In the genomic region with DNA sequence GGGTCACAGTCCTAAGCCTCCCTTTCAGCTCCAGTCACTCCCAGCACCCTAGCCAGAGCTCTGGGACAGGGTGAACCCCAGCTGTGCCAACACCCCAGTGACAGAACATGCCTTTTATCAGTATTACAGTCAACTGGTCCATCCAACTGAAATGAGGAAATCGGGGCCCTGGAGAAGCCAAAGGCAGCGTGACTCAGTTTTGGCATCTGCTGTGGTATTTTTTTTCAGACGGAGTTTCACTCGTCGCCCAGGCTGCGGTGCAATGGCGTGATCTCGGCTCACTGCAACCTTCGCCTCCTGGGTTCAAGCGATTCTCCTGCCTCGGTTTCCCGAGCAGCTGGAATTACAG, we compare ENCODE assay signal across 17 cellular contexts. TPM values are rescaled to one million over a fixed set of nuclear protein-coding genes. Genes with fewer than 3 reads are reported as not detected.
DNase-seq lines count a peak whose midpoint lies in the region; ATAC-seq and TF ChIP-seq lines count a peak whose summit lies in the region.
"Had no signal": no experiment of that assay in that cellular context is flagged by ENCODE, and none has a peak within 500 bp of the region (broad histone marks: within the 10 kb centered on the region; RNA-seq: fewer than 3 reads in every experiment).

No MANE protein-coding gene starts in this region.

- peaks cover 20% of the 10 kb centered on the region for H3K36me3 Mint-ChIP-seq in activated naive CD8-positive, alpha-beta T cell treated with anti-CD3 and anti-CD28 coated beads for 36 hours
- peaks cover 47% of the 10 kb centered on the region for H3K36me3 Mint-ChIP-seq in activated T-helper 17 cell treated with anti-CD3 and anti-CD28 coated beads, Interleukin-2, amount 50 U/mL, for 72 hours (ENCODE audit: low read depth)
- H3K36me3 Mint-ChIP-seq: natural killer cell treated with Interleukin-12 subunit alpha and Interleukin-12 subunit beta and Interleukin-15 and Interleukin-18, amount 100 ng/mL, for 72 hours had no signal

- in situ Hi-C loops in gastrocnemius medialis (cut with MboI; ENCODE audit: low sequenced_read_pairs in 4 of 4): no loop called here

- no peak for TF ChIP-seq CTCF in gastrocnemius medialis (IDR thresholded peaks at IDR 0.05 in 4 of 5, conservative IDR thresholded peaks at IDR 0.05 in 1 of 5)

- H3K4me3 Mint-ChIP-seq in activated naive CD8-positive, alpha-beta T cell treated with anti-CD3 and anti-CD28 coated beads for 36 hours: no peak overlapping the region
- no peak overlapping the region for H3K4me3 Mint-ChIP-seq in activated T-helper 17 cell treated with anti-CD3 and anti-CD28 coated beads, Interleukin-2, amount 50 U/mL, for 72 hours
- H3K4me3 Mint-ChIP-seq: effector memory CD8-positive, alpha-beta T cell; natural killer cell treated with Interleukin-12 subunit alpha and Interleukin-12 subunit beta and Interleukin-15 and Interleukin-18, amount 100 ng/mL, for 72 hours had no signal

- DNase-seq in CD1c-positive myeloid dendritic cell (ENCODE audit: extremely low spot score): peak; percentile 58
- peak; percentile 84 to 85 for DNase-seq in NOMO-1 (lab: John Stamatoyannopoulos, UW; ENCODE audit: unreplicated experiment in 2 of 2)
- DNase-seq in amniotic epithelial cell (ENCODE audit: low read depth): peak; percentile 92
- no peak for DNase-seq in gastrocnemius medialis
- DNase-seq in NCI-H524 (lab: John Stamatoyannopoulos, UW): no peak
- no peak for DNase-seq in NK-92 treated with Interleukin-12 subunit alpha and Interleukin-12 subunit beta, amount 100 ng/mL, for 24 hours (lab: John Stamatoyannopoulos, UW)
- DNase-seq in activated naive CD8-positive, alpha-beta T cell treated with anti-CD3 and anti-CD28 coated beads for 36 hours: no peak
- DNase-seq: Caco-2; effector memory CD8-positive, alpha-beta T cell; NCI-H1436 treated with DMSO at 0.1 percent for 48 hours; NCI-H446 treated with DMSO at 0.1 percent for 48 hours; OCI-M1 had no signal

- intact Hi-C loops in gastrocnemius medialis (cut with DNase I; ENCODE audit: low total_unique reads): loop anchor here (5.0 to 10.0 kb wide), 2 partner anchors 154 to 346 kb away; partner anchors contain the start of genes ACHE and TRIM56

- no peak overlapping the region for H3K4me3 ChIP-seq in gastrocnemius medialis

- no peaks in the 10 kb centered on the region for H3K27me3 Mint-ChIP-seq in activated naive CD8-positive, alpha-beta T cell treated with anti-CD3 and anti-CD28 coated beads for 36 hours
- no peaks in the 10 kb centered on the region for H3K27me3 Mint-ChIP-seq in activated T-helper 17 cell treated with anti-CD3 and anti-CD28 coated beads, Interleukin-2, amount 50 U/mL, for 72 hours
- H3K27me3 Mint-ChIP-seq: effector memory CD8-positive, alpha-beta T cell; natural killer cell treated with Interleukin-12 subunit alpha and Interleukin-12 subunit beta and Interleukin-15 and Interleukin-18, amount 100 ng/mL, for 72 hours had no signal

- no peak for ATAC-seq in gastrocnemius medialis
- no peak for ATAC-seq in activated T-helper 17 cell treated with anti-CD3 and anti-CD28 coated beads, Interleukin-2, amount 50 U/mL, for 72 hours (replicated peaks)
- ATAC-seq: effector memory CD8-positive, alpha-beta T cell; foreskin keratinocyte; natural killer cell treated with Interleukin-12 subunit alpha and Interleukin-12 subunit beta and Interleukin-15 and Interleukin-18, amount 100 ng/mL, for 72 hours had no signal

- H3K9me3 Mint-ChIP-seq in activated naive CD8-positive, alpha-beta T cell treated with anti-CD3 and anti-CD28 coated beads for 36 hours: no peaks in the 10 kb centered on the region
- H3K9me3 Mint-ChIP-seq in activated T-helper 17 cell treated with anti-CD3 and anti-CD28 coated beads, Interleukin-2, amount 50 U/mL, for 72 hours: no peaks in the 10 kb centered on the region
- H3K9me3 Mint-ChIP-seq: effector memory CD8-positive, alpha-beta T cell; natural killer cell treated with Interleukin-12 subunit alpha and Interleukin-12 subunit beta and Interleukin-15 and Interleukin-18, amount 100 ng/mL, for 72 hours had no signal

- H3K27me3 ChIP-seq in gastrocnemius medialis: no peaks in the 10 kb centered on the region
- H3K27me3 ChIP-seq: foreskin keratinocyte had no signal

- no peak overlapping the region for H3K27ac Mint-ChIP-seq in activated naive CD8-positive, alpha-beta T cell treated with anti-CD3 and anti-CD28 coated beads for 36 hours
- no peak overlapping the region for H3K27ac Mint-ChIP-seq in activated T-helper 17 cell treated with anti-CD3 and anti-CD28 coated beads, Interleukin-2, amount 50 U/mL, for 72 hours
- H3K27ac Mint-ChIP-seq: natural killer cell treated with Interleukin-12 subunit alpha and Interleukin-12 subunit beta and Interleukin-15 and Interleukin-18, amount 100 ng/mL, for 72 hours had no signal

- peaks cover 28% of the 10 kb centered on the region for H3K4me1 Mint-ChIP-seq in activated naive CD8-positive, alpha-beta T cell treated with anti-CD3 and anti-CD28 coated beads for 36 hours
- no peaks in the 10 kb centered on the region for H3K4me1 Mint-ChIP-seq in activated T-helper 17 cell treated with anti-CD3 and anti-CD28 coated beads, Interleukin-2, amount 50 U/mL, for 72 hours

- peaks cover 57 to 59% of the 10 kb centered on the region in 2 donors for H3K4me1 ChIP-seq in gastrocnemius medialis

- peaks cover 0 to 25% of the 10 kb centered on the region in 2 donors for H3K36me3 ChIP-seq in gastrocnemius medialis

- no peaks in the 10 kb centered on the region for H3K9me3 ChIP-seq in gastrocnemius medialis
- H3K9me3 ChIP-seq: Caco-2 had no signal

- peak overlapping the region; percentile 7 to 97 (median 62) for H3K27ac ChIP-seq in gastrocnemius medialis
- H3K27ac ChIP-seq: foreskin keratinocyte had no signal

- no peak for TF ChIP-seq POLR2A in gastrocnemius medialis (IDR thresholded peaks at IDR 0.05)

RNA-seq across cellular contexts. Expression of gene CLDN15, which starts 3.4 kb away (rescaled TPM):
- 1 to 10 TPM in 3 of 4 donors, under 1 TPM in 1; 0.87 to 3.2 (median 1.4) TPM for total RNA-seq in gastrocnemius medialis
- total RNA-seq in activated naive CD8-positive, alpha-beta T cell treated with anti-CD3 and anti-CD28 coated beads for 36 hours: 10 to 100 TPM; 12.8 to 13.3 TPM
- total RNA-seq in activated T-helper 17 cell treated with anti-CD3 and anti-CD28 coated beads, Interleukin-2, amount 50 U/mL, for 72 hours: 10 to 100 TPM; 20.0 to 23.1 TPM

RNA-seq across cellular contexts. Expression of gene FIS1, which starts 3.9 kb away (rescaled TPM):
- total RNA-seq in gastrocnemius medialis: 100 to 1,000 TPM; 319 to 467 (median 364) TPM
- 100 to 1,000 TPM; 106 to 109 TPM for total RNA-seq in activated naive CD8-positive, alpha-beta T cell treated with anti-CD3 and anti-CD28 coated beads for 36 hours
- total RNA-seq in activated T-helper 17 cell treated with anti-CD3 and anti-CD28 coated beads, Interleukin-2, amount 50 U/mL, for 72 hours: 10 to 100 TPM; 69.0 to 82.6 TPM

RNA-seq across cellular contexts. Expression of gene ZNHIT1, which starts 23.0 kb away (rescaled TPM):
- 10 to 100 TPM; 66.7 to 83.9 (median 71.9) TPM for total RNA-seq in gastrocnemius medialis
- total RNA-seq in activated naive CD8-positive, alpha-beta T cell treated with anti-CD3 and anti-CD28 coated beads for 36 hours: 10 to 100 TPM; 37.3 to 38.5 TPM
- total RNA-seq in activated T-helper 17 cell treated with anti-CD3 and anti-CD28 coated beads, Interleukin-2, amount 50 U/mL, for 72 hours: 10 to 100 TPM; 49.3 to 56.8 TPM

RNA-seq across cellular contexts. Expression of gene PLOD3, which starts 23.6 kb away (rescaled TPM):
- total RNA-seq in gastrocnemius medialis: 10 to 100 TPM in 3 of 4 donors, 1 to 10 TPM in 1; 8.2 to 24.2 (median 15.5) TPM
- 10 to 100 TPM; 19.5 to 22.7 TPM for total RNA-seq in activated naive CD8-positive, alpha-beta T cell treated with anti-CD3 and anti-CD28 coated beads for 36 hours
- total RNA-seq in activated T-helper 17 cell treated with anti-CD3 and anti-CD28 coated beads, Interleukin-2, amount 50 U/mL, for 72 hours: 10 to 100 TPM; 55.6 to 69.6 TPM

RNA-seq across cellular contexts. Expression of gene MOGAT3, which starts 40.2 kb away (rescaled TPM):
- total RNA-seq in gastrocnemius medialis: not detected
- not detected for total RNA-seq in activated naive CD8-positive, alpha-beta T cell treated with anti-CD3 and anti-CD28 coated beads for 36 hours
- total RNA-seq in activated T-helper 17 cell treated with anti-CD3 and anti-CD28 coated beads, Interleukin-2, amount 50 U/mL, for 72 hours: not detected
- total RNA-seq: cardiac septum; foreskin keratinocyte; lung microvascular endothelial cell; natural killer cell treated with Interleukin-12 subunit alpha and Interleukin-12 subunit beta and Interleukin-15 and Interleukin-18, amount 100 ng/mL, for 72 hours had no signal

Comparison
In these comparisons a context has a peak if more than half of its experiments do, and no peak if none do; other contexts are left out.
1. DNase-seq: peak in CD1c-positive myeloid dendritic cell (single experiment), NOMO-1 (2 of 2) and amniotic epithelial cell (single experiment); none in gastrocnemius medialis (0 of 2), NCI-H524 (0 of 2), NK-92 treated with Interleukin-12 subunit alpha and Interleukin-12 subunit beta, amount 100 ng/mL, for 24 hours (single experiment) and activated naive CD8-positive, alpha-beta T cell treated with anti-CD3 and anti-CD28 coated beads for 36 hours (single experiment).